ENCODE assay signal across 20 cellular contexts in genomic region chr11:59445624-59446023, GRCh38. TPM values are rescaled to one million over a fixed set of nuclear protein-coding genes. Genes with fewer than 3 reads are reported as not detected.
"Had no signal": no experiment of that assay in that cellular context is flagged by ENCODE, and none has a peak within 500 bp of the region (broad histone marks: within the 10 kb centered on the region; RNA-seq: fewer than 3 reads in every experiment).

No MANE protein-coding gene starts in this region.

RNA-seq across cellular contexts. Expression of gene OR5A1, which starts 9.4 kb away (rescaled TPM):
- total RNA-seq: activated naive CD4-positive, alpha-beta T cell treated with anti-CD3 and anti-CD28 coated beads for 36 hours; activated naive CD4-positive, alpha-beta T cell treated with anti-CD3 and anti-CD28 coated beads, Interleukin-2, amount 50 U/mL, for 72 hours; activated naive CD8-positive, alpha-beta T cell treated with anti-CD3 and anti-CD28 coated beads for 36 hours; activated naive CD8-positive, alpha-beta T cell treated with anti-CD3 and anti-CD28 coated beads, Interleukin-2, amount 10 ng/mL, durations not matched to agents 7 days and 5 days; activated T-cell treated with anti-CD3 and anti-CD28 coated beads, Interleukin-2, amount 50 U/mL, for 4 hours; activated T-cell treated with anti-CD3 and anti-CD28 coated beads, Interleukin-2, amount 50 U/mL, for 72 hours; activated T-helper 1 cell treated with anti-CD3 and anti-CD28 coated beads, Interleukin-12 subunit alpha, Interleukin-12 subunit beta, Interleukin-2, Interleukin-4 antibody, amounts not matched to agents 30 ng/mL and 10 ng/mL and 1 ng/mL, durations not matched to agents 14 hours and 24 hours and 36 hours; activated T-helper 17 cell treated with anti-CD3 and anti-CD28 coated beads, Interleukin-2, amount 50 U/mL, for 72 hours; activated T-helper 2 cell treated with anti-CD3 and anti-CD28 coated beads, Interferon-gamma antibody, Interleukin-2, Interleukin-4, amounts not matched to agents 10 μg/mL and 5 μg/mL and 100 μg/mL, durations not matched to agents 14 hours and 24 hours and 36 hours; adrenal gland; aorta; ascending aorta; astrocyte; body of pancreas; breast epithelium; bronchial epithelial cell; cardiac muscle cell; cardiac septum; cerebellum; chondrocyte had no signal

RNA-seq across cellular contexts. Expression of gene OR4D6, which starts 11.1 kb away (rescaled TPM):
- total RNA-seq: activated naive CD4-positive, alpha-beta T cell treated with anti-CD3 and anti-CD28 coated beads for 36 hours; activated naive CD4-positive, alpha-beta T cell treated with anti-CD3 and anti-CD28 coated beads, Interleukin-2, amount 50 U/mL, for 72 hours; activated naive CD8-positive, alpha-beta T cell treated with anti-CD3 and anti-CD28 coated beads for 36 hours; activated naive CD8-positive, alpha-beta T cell treated with anti-CD3 and anti-CD28 coated beads, Interleukin-2, amount 10 ng/mL, durations not matched to agents 7 days and 5 days; activated T-cell treated with anti-CD3 and anti-CD28 coated beads, Interleukin-2, amount 50 U/mL, for 4 hours; activated T-cell treated with anti-CD3 and anti-CD28 coated beads, Interleukin-2, amount 50 U/mL, for 72 hours; activated T-helper 1 cell treated with anti-CD3 and anti-CD28 coated beads, Interleukin-12 subunit alpha, Interleukin-12 subunit beta, Interleukin-2, Interleukin-4 antibody, amounts not matched to agents 30 ng/mL and 10 ng/mL and 1 ng/mL, durations not matched to agents 14 hours and 24 hours and 36 hours; activated T-helper 17 cell treated with anti-CD3 and anti-CD28 coated beads, Interleukin-2, amount 50 U/mL, for 72 hours; activated T-helper 2 cell treated with anti-CD3 and anti-CD28 coated beads, Interferon-gamma antibody, Interleukin-2, Interleukin-4, amounts not matched to agents 10 μg/mL and 5 μg/mL and 100 μg/mL, durations not matched to agents 14 hours and 24 hours and 36 hours; adrenal gland; aorta; ascending aorta; astrocyte; body of pancreas; breast epithelium; bronchial epithelial cell; cardiac muscle cell; cardiac septum; cerebellum; chondrocyte had no signal

RNA-seq across cellular contexts. Expression of gene OR5A2, which starts 19.4 kb away (rescaled TPM):
- total RNA-seq: activated naive CD4-positive, alpha-beta T cell treated with anti-CD3 and anti-CD28 coated beads for 36 hours; activated naive CD4-positive, alpha-beta T cell treated with anti-CD3 and anti-CD28 coated beads, Interleukin-2, amount 50 U/mL, for 72 hours; activated naive CD8-positive, alpha-beta T cell treated with anti-CD3 and anti-CD28 coated beads for 36 hours; activated naive CD8-positive, alpha-beta T cell treated with anti-CD3 and anti-CD28 coated beads, Interleukin-2, amount 10 ng/mL, durations not matched to agents 7 days and 5 days; activated T-cell treated with anti-CD3 and anti-CD28 coated beads, Interleukin-2, amount 50 U/mL, for 4 hours; activated T-cell treated with anti-CD3 and anti-CD28 coated beads, Interleukin-2, amount 50 U/mL, for 72 hours; activated T-helper 1 cell treated with anti-CD3 and anti-CD28 coated beads, Interleukin-12 subunit alpha, Interleukin-12 subunit beta, Interleukin-2, Interleukin-4 antibody, amounts not matched to agents 30 ng/mL and 10 ng/mL and 1 ng/mL, durations not matched to agents 14 hours and 24 hours and 36 hours; activated T-helper 17 cell treated with anti-CD3 and anti-CD28 coated beads, Interleukin-2, amount 50 U/mL, for 72 hours; activated T-helper 2 cell treated with anti-CD3 and anti-CD28 coated beads, Interferon-gamma antibody, Interleukin-2, Interleukin-4, amounts not matched to agents 10 μg/mL and 5 μg/mL and 100 μg/mL, durations not matched to agents 14 hours and 24 hours and 36 hours; adrenal gland; aorta; ascending aorta; astrocyte; body of pancreas; breast epithelium; bronchial epithelial cell; cardiac muscle cell; cardiac septum; cerebellum; chondrocyte had no signal

RNA-seq across cellular contexts. Expression of gene OR4D10, which starts 27.5 kb away (rescaled TPM):
- total RNA-seq: activated naive CD4-positive, alpha-beta T cell treated with anti-CD3 and anti-CD28 coated beads for 36 hours; activated naive CD4-positive, alpha-beta T cell treated with anti-CD3 and anti-CD28 coated beads, Interleukin-2, amount 50 U/mL, for 72 hours; activated naive CD8-positive, alpha-beta T cell treated with anti-CD3 and anti-CD28 coated beads for 36 hours; activated naive CD8-positive, alpha-beta T cell treated with anti-CD3 and anti-CD28 coated beads, Interleukin-2, amount 10 ng/mL, durations not matched to agents 7 days and 5 days; activated T-cell treated with anti-CD3 and anti-CD28 coated beads, Interleukin-2, amount 50 U/mL, for 4 hours; activated T-cell treated with anti-CD3 and anti-CD28 coated beads, Interleukin-2, amount 50 U/mL, for 72 hours; activated T-helper 1 cell treated with anti-CD3 and anti-CD28 coated beads, Interleukin-12 subunit alpha, Interleukin-12 subunit beta, Interleukin-2, Interleukin-4 antibody, amounts not matched to agents 30 ng/mL and 10 ng/mL and 1 ng/mL, durations not matched to agents 14 hours and 24 hours and 36 hours; activated T-helper 17 cell treated with anti-CD3 and anti-CD28 coated beads, Interleukin-2, amount 50 U/mL, for 72 hours; activated T-helper 2 cell treated with anti-CD3 and anti-CD28 coated beads, Interferon-gamma antibody, Interleukin-2, Interleukin-4, amounts not matched to agents 10 μg/mL and 5 μg/mL and 100 μg/mL, durations not matched to agents 14 hours and 24 hours and 36 hours; adrenal gland; aorta; ascending aorta; astrocyte; body of pancreas; breast epithelium; bronchial epithelial cell; cardiac muscle cell; cardiac septum; cerebellum; chondrocyte had no signal

RNA-seq across cellular contexts. Expression of gene OR4D11, which starts 57.8 kb away (rescaled TPM):
- total RNA-seq: activated naive CD4-positive, alpha-beta T cell treated with anti-CD3 and anti-CD28 coated beads for 36 hours; activated naive CD4-positive, alpha-beta T cell treated with anti-CD3 and anti-CD28 coated beads, Interleukin-2, amount 50 U/mL, for 72 hours; activated naive CD8-positive, alpha-beta T cell treated with anti-CD3 and anti-CD28 coated beads for 36 hours; activated naive CD8-positive, alpha-beta T cell treated with anti-CD3 and anti-CD28 coated beads, Interleukin-2, amount 10 ng/mL, durations not matched to agents 7 days and 5 days; activated T-cell treated with anti-CD3 and anti-CD28 coated beads, Interleukin-2, amount 50 U/mL, for 4 hours; activated T-cell treated with anti-CD3 and anti-CD28 coated beads, Interleukin-2, amount 50 U/mL, for 72 hours; activated T-helper 1 cell treated with anti-CD3 and anti-CD28 coated beads, Interleukin-12 subunit alpha, Interleukin-12 subunit beta, Interleukin-2, Interleukin-4 antibody, amounts not matched to agents 30 ng/mL and 10 ng/mL and 1 ng/mL, durations not matched to agents 14 hours and 24 hours and 36 hours; activated T-helper 17 cell treated with anti-CD3 and anti-CD28 coated beads, Interleukin-2, amount 50 U/mL, for 72 hours; activated T-helper 2 cell treated with anti-CD3 and anti-CD28 coated beads, Interferon-gamma antibody, Interleukin-2, Interleukin-4, amounts not matched to agents 10 μg/mL and 5 μg/mL and 100 μg/mL, durations not matched to agents 14 hours and 24 hours and 36 hours; adrenal gland; aorta; ascending aorta; astrocyte; body of pancreas; breast epithelium; bronchial epithelial cell; cardiac muscle cell; cardiac septum; cerebellum; chondrocyte had no signal
